20 cellular contexts compared by ENCODE assay signal in genomic region chrX:9433596-9433995, GRCh38.
"Had no signal": no experiment of that assay in that cellular context is flagged by ENCODE, and none has a peak within 500 bp of the region (broad histone marks: within the 10 kb centered on the region; RNA-seq: fewer than 3 reads in every experiment).

No MANE protein-coding gene starts in this region.

- H3K27me3 Mint-ChIP-seq: activated CD4-positive, alpha-beta T cell treated with anti-CD3 and anti-CD28 coated beads, Interleukin-2, amount 10 ng/mL, durations not matched to agents 7 days and 5 days; effector memory CD8-positive, alpha-beta T cell; stimulated activated naive CD8-positive, alpha-beta T cell treated with anti-CD3 and anti-CD28 coated beads, Interleukin-15, Interleukin-2, amounts not matched to agents 100 ng/mL and 50 ng/mL, for 24 hours had no signal

- H3K4me1 Mint-ChIP-seq: activated CD4-positive, alpha-beta T cell treated with anti-CD3 and anti-CD28 coated beads, Interleukin-2, amount 10 ng/mL, durations not matched to agents 7 days and 5 days had no signal

- H3K36me3 Mint-ChIP-seq: mesothelial cell of epicardium had no signal

- H3K27ac Mint-ChIP-seq: activated CD4-positive, alpha-beta T cell treated with anti-CD3 and anti-CD28 coated beads, Interleukin-2, amount 10 ng/mL, durations not matched to agents 7 days and 5 days; mesothelial cell of epicardium; nephron; stimulated activated naive CD8-positive, alpha-beta T cell treated with anti-CD3 and anti-CD28 coated beads, Interleukin-15, Interleukin-2, amounts not matched to agents 100 ng/mL and 50 ng/mL, for 24 hours; T-helper 1 cell treated with Interleukin-12 subunit alpha and Interleukin-12 subunit beta and Interleukin-4 antibody, amounts not matched to agents 30 μg/mL and 1 μg/mL, for 36 hours had no signal

- H3K4me3 Mint-ChIP-seq: activated CD4-positive, alpha-beta T cell treated with anti-CD3 and anti-CD28 coated beads, Interleukin-2, amount 10 ng/mL, durations not matched to agents 7 days and 5 days; activated T-cell treated with anti-CD3 and anti-CD28 coated beads, Interleukin-2, amount 50 U/mL, for 4 hours; effector memory CD8-positive, alpha-beta T cell; mesothelial cell of epicardium; nephron; stimulated activated naive CD8-positive, alpha-beta T cell treated with anti-CD3 and anti-CD28 coated beads, Interleukin-15, Interleukin-2, amounts not matched to agents 100 ng/mL and 50 ng/mL, for 24 hours; T-helper 1 cell treated with Interleukin-12 subunit alpha and Interleukin-12 subunit beta and Interleukin-4 antibody, amounts not matched to agents 30 μg/mL and 1 μg/mL, for 36 hours had no signal

- H3K9me3 Mint-ChIP-seq: activated CD4-positive, alpha-beta T cell treated with anti-CD3 and anti-CD28 coated beads, Interleukin-2, amount 10 ng/mL, durations not matched to agents 7 days and 5 days; activated T-cell treated with anti-CD3 and anti-CD28 coated beads, Interleukin-2, amount 50 U/mL, for 4 hours; effector memory CD8-positive, alpha-beta T cell; stimulated activated naive CD8-positive, alpha-beta T cell treated with anti-CD3 and anti-CD28 coated beads, Interleukin-15, Interleukin-2, amounts not matched to agents 100 ng/mL and 50 ng/mL, for 24 hours; T-helper 1 cell treated with Interleukin-12 subunit alpha and Interleukin-12 subunit beta and Interleukin-4 antibody, amounts not matched to agents 30 μg/mL and 1 μg/mL, for 36 hours had no signal

- H3K4me3 ChIP-seq: left lung, suprapubic skin, vagina had no signal

- DNase-seq: activated CD4-positive, alpha-beta T cell treated with anti-CD3 and anti-CD28 coated beads, Interleukin-2, amount 10 ng/mL, durations not matched to agents 7 days and 5 days; activated CD8-positive, alpha-beta memory T cell treated with anti-CD3 and anti-CD28 coated beads, Interleukin-2, amount 50 U/mL, for 4 hours; activated effector memory CD4-positive, alpha-beta T cell treated with Interleukin-2 at 50 U/mL for 16 hours; activated naive CD4-positive, alpha-beta T cell treated with anti-CD3 and anti-CD28 coated beads, Interleukin-2, amount 50 U/mL, for 16 hours; activated T-cell treated with anti-CD3 and anti-CD28 coated beads, Interleukin-2, amount 50 U/mL, for 4 hours; aorta; effector memory CD8-positive, alpha-beta T cell; foreskin fibroblast; head of caudate nucleus; left lung; nucleus accumbens; retina; stimulated activated CD4-positive, alpha-beta T cell treated with anti-CD3 and anti-CD28 coated beads, Interleukin-2, amount 100 ng/mL, for 24 hours; trophoblast cell had no signal

- ATAC-seq: activated T-cell treated with anti-CD3 and anti-CD28 coated beads, Interleukin-2, amount 50 U/mL, for 4 hours; effector memory CD8-positive, alpha-beta T cell; left lung had no signal
